In the genomic region with DNA sequence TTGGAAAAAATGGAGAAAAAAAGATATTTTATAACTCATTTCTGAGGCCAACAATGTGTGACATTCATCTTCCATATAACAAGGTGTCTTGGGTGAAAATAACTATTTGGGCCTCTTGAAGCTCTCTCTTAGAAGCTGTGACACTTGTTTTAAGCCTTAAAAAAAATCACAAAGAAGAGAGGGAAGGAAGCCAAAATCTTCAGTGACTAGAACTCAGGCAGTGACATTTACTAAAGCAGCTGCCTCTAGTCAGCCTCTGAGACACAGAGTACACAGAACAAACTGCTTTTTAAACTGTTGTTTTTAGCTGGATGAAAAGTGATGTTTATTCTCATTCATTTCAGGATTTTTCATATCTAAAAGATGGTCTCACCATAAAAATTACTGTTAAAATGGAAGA, we compare ENCODE assay signal across 19 cellular contexts.
"Had no signal": no experiment of that assay in that cellular context is flagged by ENCODE, and none has a peak within 500 bp of the region (broad histone marks: within the 10 kb centered on the region; RNA-seq: fewer than 3 reads in every experiment).

No MANE protein-coding gene starts in this region.

- H3K36me3 ChIP-seq: heart right ventricle, left ventricle myocardium inferior, lower lobe of right lung, right lobe of liver, tibial nerve, upper lobe of right lung, vagina had no signal

- H3K9ac ChIP-seq: parathyroid adenoma had no signal

- H3K27ac ChIP-seq: heart right ventricle, left ventricle myocardium inferior, lower lobe of right lung, parathyroid adenoma, psoas muscle, right lobe of liver, testis, tibial nerve, upper lobe of right lung, vagina had no signal

- H3K9me3 ChIP-seq: heart right ventricle, left ventricle myocardium inferior, lower lobe of right lung, psoas muscle, right lobe of liver, testis, tibial nerve, upper lobe of right lung, vagina had no signal

- ATAC-seq: esophagus mucosa; heart right ventricle; lower lobe of right lung; naive thymus-derived CD4-positive, alpha-beta T cell; psoas muscle; right lobe of liver; stimulated activated memory B cell treated with anti-CD40 and anti-IgM and Interleukin-4, amounts not matched to agents 10 μg/mL and 1 μg/mL and 100 μg/mL, for 72 hours; upper lobe of right lung had no signal

- DNase-seq: effector memory CD4-positive, alpha-beta T cell; heart right ventricle; islet precursor cell; left ventricle myocardium inferior; lower lobe of right lung; mesenchymal stem cell; naive thymus-derived CD4-positive, alpha-beta T cell; nephron progenitor cell; psoas muscle; retina; right lobe of liver; stimulated activated CD4-positive, alpha-beta T cell treated with anti-CD3 and anti-CD28 coated beads, Interleukin-4, amount 100 ng/mL, for 24 hours; testis; upper lobe of right lung had no signal

- H3K4me3 ChIP-seq: heart right ventricle, left ventricle myocardium inferior, lower lobe of right lung, psoas muscle, right lobe of liver, testis, tibial nerve, upper lobe of right lung, vagina had no signal
